ENCODE assay signal across 1 cellular context in genomic region chr18:50287441-50288347, GRCh38.
TF ChIP-seq lines count a peak whose summit lies in the region.

Gene CXXC1 (minus strand): TSS chr18:50287692. CDS start chr18:50287589, 103 bp downstream.

TF ChIP-seq in HepG2, 621 proteins besides CTCF, POLR2A, EP300 and RAD21 (continued from another document and continues in another):
- TF ChIP-seq, protein P1, sequence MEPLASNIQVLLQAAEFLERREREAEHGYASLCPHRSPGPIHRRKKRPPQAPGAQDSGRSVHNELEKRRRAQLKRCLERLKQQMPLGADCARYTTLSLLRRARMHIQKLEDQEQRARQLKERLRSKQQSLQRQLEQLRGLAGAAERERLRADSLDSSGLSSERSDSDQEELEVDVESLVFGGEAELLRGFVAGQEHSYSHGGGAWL (CRISPR knock-in tag; IDR thresholded peaks at IDR 0.05), result 0 out of 2 replicates have a peak, but pooled peaks have one; percentile 39
- TF ChIP-seq SMAD1 (CRISPR knock-in tag; IDR thresholded peaks at IDR 0.05; ENCODE audit: borderline replicate concordance, low read depth) (peak; percentile 69; the same call in 1 of the 2 replicates), ZNF800 (CRISPR knock-in tag; IDR thresholded peaks at IDR 0.05) (no peak), ZNF841 (CRISPR knock-in tag; IDR thresholded peaks at IDR 0.05; ENCODE audit: borderline replicate concordance) (no peak), MEIS2 (CRISPR knock-in tag; IDR thresholded peaks at IDR 0.05) (no peak; the same call in none of the 2 replicates), HDAC2 (CRISPR knock-in tag; IDR thresholded peaks at IDR 0.05) (peak; percentile 42; the same call in 1 of the 2 replicates), POLR2G (IDR thresholded peaks at IDR 0.05; ENCODE audit: low read depth, low read length) (peak; percentile 81), CEBPB (IDR thresholded peaks at IDR 0.05; ENCODE audit: borderline replicate concordance, low read depth, low read length) (peak; percentile 82), FOXP4 (CRISPR knock-in tag; IDR thresholded peaks at IDR 0.05) (peak; percentile 12; the same call in 1 of the 2 replicates), PCBP2 (optimal IDR thresholded peaks at IDR 0.05; ENCODE audit: low read depth, low read length, poor library complexity, severe bottlenecking) (no peak), KDM5B (CRISPR knock-in tag; IDR thresholded peaks at IDR 0.05; ENCODE audit: borderline replicate concordance) (0 out of 2 replicates have a peak, but pooled peaks have one; percentile 49), ZBTB7A (CRISPR knock-in tag; IDR thresholded peaks at IDR 0.05) (peak; percentile 96), MAFG (CRISPR knock-in tag; IDR thresholded peaks at IDR 0.05) (no peak), ZNF143 (CRISPR knock-in tag; IDR thresholded peaks at IDR 0.05) (peak; percentile 84), JUN (CRISPR knock-in tag; IDR thresholded peaks at IDR 0.05) (0 out of 2 replicates have a peak, but pooled peaks have one; percentile 42), ZSCAN20 (CRISPR knock-in tag; IDR thresholded peaks at IDR 0.05; ENCODE audit: borderline replicate concordance) (no peak), ISX (CRISPR knock-in tag; conservative IDR thresholded peaks at IDR 0.05) (no peak), ZNF30 (CRISPR knock-in tag; IDR thresholded peaks at IDR 0.05) (no peak), AGO1 (IDR thresholded peaks at IDR 0.05; ENCODE audit: low read depth, low read length, poor library complexity, severe bottlenecking) (peak; percentile 81), ZNF451 (CRISPR knock-in tag; IDR thresholded peaks at IDR 0.05) (no peak), ZNF543 (CRISPR knock-in tag; IDR thresholded peaks at IDR 0.05) (peak; percentile 73), MXI1 (IDR thresholded peaks at IDR 0.05; ENCODE audit: borderline replicate concordance, low read depth, low read length) (peak; percentile 76; the same call in 1 of the 3 replicates), SALL1 (CRISPR knock-in tag; IDR thresholded peaks at IDR 0.05) (peak; percentile 83), XRCC5 (optimal IDR thresholded peaks at IDR 0.05; ENCODE audit: low read length) (peak; percentile 94), ZFX (CRISPR knock-in tag; IDR thresholded peaks at IDR 0.05; ENCODE audit: low read depth) (peak; percentile 74; the same call in 1 of the 2 replicates), NR2F6 (IDR thresholded peaks at IDR 0.05) (no peak), NR2F6 (CRISPR knock-in tag; IDR thresholded peaks at IDR 0.05) (peak; percentile 34; the same call in 1 of the 2 replicates), TEAD3 (CRISPR knock-in tag; optimal IDR thresholded peaks at IDR 0.05; ENCODE audit: borderline replicate concordance) (peak; percentile 95), PAXIP1 (CRISPR knock-in tag; conservative IDR thresholded peaks at IDR 0.05) (peak; percentile 40; the same call in 1 of the 2 replicates), RARG (CRISPR knock-in tag; IDR thresholded peaks at IDR 0.05; ENCODE audit: low read depth) (no peak), ZNF788 (CRISPR knock-in tag; IDR thresholded peaks at IDR 0.05; ENCODE audit: borderline replicate concordance) (peak; percentile 93; the same call in 1 of the 2 replicates), XBP1 (CRISPR knock-in tag; IDR thresholded peaks at IDR 0.05) (peak; percentile 64; the same call in 1 of the 2 replicates), AGO2 (optimal IDR thresholded peaks at IDR 0.05; ENCODE audit: low read depth, low read length) (peak; percentile 91), MYNN (CRISPR knock-in tag; IDR thresholded peaks at IDR 0.05; ENCODE audit: low read depth) (0 out of 2 replicates have a peak, but pooled peaks have one; percentile 31), ZNF430 (CRISPR knock-in tag; IDR thresholded peaks at IDR 0.05) (peak; percentile 41), ZNF331 (CRISPR knock-in tag; IDR thresholded peaks at IDR 0.05) (peak; percentile 60; the same call in 1 of the 2 replicates), ZNF274 (CRISPR knock-in tag; IDR thresholded peaks at IDR 0.05) (peak; percentile 32), ZNF335 (CRISPR knock-in tag; IDR thresholded peaks at IDR 0.05) (peak; percentile 97), KMT2A (CRISPR knock-in tag; IDR thresholded peaks at IDR 0.05) (peak; percentile 55; the same call in 1 of the 2 replicates), ZFY (CRISPR knock-in tag; IDR thresholded peaks at IDR 0.05) (peak; percentile 71), KLF16 (CRISPR knock-in tag; IDR thresholded peaks at IDR 0.05) (peak in 1 of 2 experiments; percentile 45; a peak in 1 of 4 replicates), CCDC6 (CRISPR knock-in tag; IDR thresholded peaks at IDR 0.05) (no peak), SP1 (IDR thresholded peaks at IDR 0.05) (no peak), SP1 (CRISPR knock-in tag; IDR thresholded peaks at IDR 0.05) (peak; percentile 56), PHF5A (CRISPR knock-in tag; IDR thresholded peaks at IDR 0.05; ENCODE audit: low read depth, unreplicated experiment) (peak; percentile 89), ATF7-NPFF (CRISPR knock-in tag; IDR thresholded peaks at IDR 0.05; ENCODE audit: low read depth) (peak; percentile 78; the same call in 1 of the 2 replicates)
- TF ChIP-seq, protein P2, sequence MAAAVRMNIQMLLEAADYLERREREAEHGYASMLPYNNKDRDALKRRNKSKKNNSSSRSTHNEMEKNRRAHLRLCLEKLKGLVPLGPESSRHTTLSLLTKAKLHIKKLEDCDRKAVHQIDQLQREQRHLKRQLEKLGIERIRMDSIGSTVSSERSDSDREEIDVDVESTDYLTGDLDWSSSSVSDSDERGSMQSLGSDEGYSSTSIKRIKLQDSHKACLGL (CRISPR knock-in tag; IDR thresholded peaks at IDR 0.05), result 0 out of 2 replicates have a peak, but pooled peaks have one; percentile 45
- TF ChIP-seq, protein P3, sequence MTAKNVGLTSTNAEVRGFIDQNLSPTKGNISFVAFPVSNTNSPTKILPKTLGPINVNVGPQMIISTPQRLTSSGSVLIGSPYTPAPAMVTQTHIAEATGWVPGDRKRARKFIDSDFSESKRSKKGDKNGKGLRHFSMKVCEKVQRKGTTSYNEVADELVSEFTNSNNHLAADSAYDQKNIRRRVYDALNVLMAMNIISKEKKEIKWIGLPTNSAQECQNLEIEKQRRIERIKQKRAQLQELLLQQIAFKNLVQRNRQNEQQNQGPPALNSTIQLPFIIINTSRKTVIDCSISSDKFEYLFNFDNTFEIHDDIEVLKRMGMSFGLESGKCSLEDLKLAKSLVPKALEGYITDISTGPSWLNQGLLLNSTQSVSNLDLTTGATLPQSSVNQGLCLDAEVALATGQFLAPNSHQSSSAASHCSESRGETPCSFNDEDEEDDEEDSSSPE (CRISPR knock-in tag; IDR thresholded peaks at IDR 0.05), result peak; percentile 48; the same call in 1 of the 2 replicates
- TF ChIP-seq, protein P4, sequence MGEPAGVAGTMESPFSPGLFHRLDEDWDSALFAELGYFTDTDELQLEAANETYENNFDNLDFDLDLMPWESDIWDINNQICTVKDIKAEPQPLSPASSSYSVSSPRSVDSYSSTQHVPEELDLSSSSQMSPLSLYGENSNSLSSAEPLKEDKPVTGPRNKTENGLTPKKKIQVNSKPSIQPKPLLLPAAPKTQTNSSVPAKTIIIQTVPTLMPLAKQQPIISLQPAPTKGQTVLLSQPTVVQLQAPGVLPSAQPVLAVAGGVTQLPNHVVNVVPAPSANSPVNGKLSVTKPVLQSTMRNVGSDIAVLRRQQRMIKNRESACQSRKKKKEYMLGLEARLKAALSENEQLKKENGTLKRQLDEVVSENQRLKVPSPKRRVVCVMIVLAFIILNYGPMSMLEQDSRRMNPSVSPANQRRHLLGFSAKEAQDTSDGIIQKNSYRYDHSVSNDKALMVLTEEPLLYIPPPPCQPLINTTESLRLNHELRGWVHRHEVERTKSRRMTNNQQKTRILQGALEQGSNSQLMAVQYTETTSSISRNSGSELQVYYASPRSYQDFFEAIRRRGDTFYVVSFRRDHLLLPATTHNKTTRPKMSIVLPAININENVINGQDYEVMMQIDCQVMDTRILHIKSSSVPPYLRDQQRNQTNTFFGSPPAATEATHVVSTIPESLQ (CRISPR knock-in tag; conservative IDR thresholded peaks at IDR 0.05), result no peak
- TF ChIP-seq, protein P5, sequence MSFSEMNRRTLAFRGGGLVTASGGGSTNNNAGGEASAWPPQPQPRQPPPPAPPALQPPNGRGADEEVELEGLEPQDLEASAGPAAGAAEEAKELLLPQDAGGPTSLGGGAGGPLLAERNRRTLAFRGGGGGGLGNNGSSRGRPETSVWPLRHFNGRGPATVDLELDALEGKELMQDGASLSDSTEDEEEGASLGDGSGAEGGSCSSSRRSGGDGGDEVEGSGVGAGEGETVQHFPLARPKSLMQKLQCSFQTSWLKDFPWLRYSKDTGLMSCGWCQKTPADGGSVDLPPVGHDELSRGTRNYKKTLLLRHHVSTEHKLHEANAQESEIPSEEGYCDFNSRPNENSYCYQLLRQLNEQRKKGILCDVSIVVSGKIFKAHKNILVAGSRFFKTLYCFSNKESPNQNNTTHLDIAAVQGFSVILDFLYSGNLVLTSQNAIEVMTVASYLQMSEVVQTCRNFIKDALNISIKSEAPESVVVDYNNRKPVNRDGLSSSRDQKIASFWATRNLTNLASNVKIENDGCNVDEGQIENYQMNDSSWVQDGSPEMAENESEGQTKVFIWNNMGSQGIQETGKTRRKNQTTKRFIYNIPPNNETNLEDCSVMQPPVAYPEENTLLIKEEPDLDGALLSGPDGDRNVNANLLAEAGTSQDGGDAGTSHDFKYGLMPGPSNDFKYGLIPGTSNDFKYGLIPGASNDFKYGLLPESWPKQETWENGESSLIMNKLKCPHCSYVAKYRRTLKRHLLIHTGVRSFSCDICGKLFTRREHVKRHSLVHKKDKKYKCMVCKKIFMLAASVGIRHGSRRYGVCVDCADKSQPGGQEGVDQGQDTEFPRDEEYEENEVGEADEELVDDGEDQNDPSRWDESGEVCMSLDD (CRISPR knock-in tag; IDR thresholded peaks at IDR 0.05; ENCODE audit: borderline replicate concordance), result no peak
- TF ChIP-seq, protein P6, sequence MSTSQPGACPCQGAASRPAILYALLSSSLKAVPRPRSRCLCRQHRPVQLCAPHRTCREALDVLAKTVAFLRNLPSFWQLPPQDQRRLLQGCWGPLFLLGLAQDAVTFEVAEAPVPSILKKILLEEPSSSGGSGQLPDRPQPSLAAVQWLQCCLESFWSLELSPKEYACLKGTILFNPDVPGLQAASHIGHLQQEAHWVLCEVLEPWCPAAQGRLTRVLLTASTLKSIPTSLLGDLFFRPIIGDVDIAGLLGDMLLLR (CRISPR knock-in tag; IDR thresholded peaks at IDR 0.05), result 0 out of 2 replicates have a peak, but pooled peaks have one; percentile 63
- TF ChIP-seq, protein P7, sequence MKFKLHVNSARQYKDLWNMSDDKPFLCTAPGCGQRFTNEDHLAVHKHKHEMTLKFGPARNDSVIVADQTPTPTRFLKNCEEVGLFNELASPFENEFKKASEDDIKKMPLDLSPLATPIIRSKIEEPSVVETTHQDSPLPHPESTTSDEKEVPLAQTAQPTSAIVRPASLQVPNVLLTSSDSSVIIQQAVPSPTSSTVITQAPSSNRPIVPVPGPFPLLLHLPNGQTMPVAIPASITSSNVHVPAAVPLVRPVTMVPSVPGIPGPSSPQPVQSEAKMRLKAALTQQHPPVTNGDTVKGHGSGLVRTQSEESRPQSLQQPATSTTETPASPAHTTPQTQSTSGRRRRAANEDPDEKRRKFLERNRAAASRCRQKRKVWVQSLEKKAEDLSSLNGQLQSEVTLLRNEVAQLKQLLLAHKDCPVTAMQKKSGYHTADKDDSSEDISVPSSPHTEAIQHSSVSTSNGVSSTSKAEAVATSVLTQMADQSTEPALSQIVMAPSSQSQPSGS (CRISPR knock-in tag; IDR thresholded peaks at IDR 0.05), result peak; percentile 86
